Comparison of ENCODE assay signal across 9 cellular contexts in the genomic region with DNA sequence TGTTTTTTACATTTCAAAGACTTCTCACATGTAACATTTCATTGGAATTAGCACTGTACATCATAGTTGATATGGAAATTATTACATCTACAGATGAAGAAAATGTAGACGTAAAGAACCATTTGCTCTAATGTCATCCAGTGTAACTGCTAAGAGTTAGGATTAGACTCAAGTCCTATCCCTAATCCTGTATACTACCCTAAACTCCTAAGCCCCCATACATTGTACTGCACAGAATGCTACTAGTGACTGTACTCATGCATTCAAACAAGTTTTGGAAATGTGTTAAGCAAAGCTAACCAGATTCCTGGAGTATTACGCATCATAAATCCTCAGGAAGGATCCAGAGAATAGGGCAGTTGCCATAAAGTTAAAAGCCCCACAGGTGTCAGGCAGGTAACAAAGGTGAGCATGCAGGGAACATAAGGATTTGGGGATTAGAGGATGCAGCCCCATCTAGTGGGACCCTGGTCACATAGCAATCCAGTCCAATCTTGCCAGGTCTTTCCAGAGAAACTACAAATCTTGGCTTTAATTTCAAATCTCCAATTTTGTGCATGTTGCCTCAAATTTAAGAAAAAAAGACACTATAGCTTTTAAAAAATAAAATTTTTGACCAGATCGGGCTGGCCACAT. TPM values are rescaled to one million over a fixed set of nuclear protein-coding genes. Genes with fewer than 3 reads are reported as not detected.
A peak's percentile ranks its signal among the peaks of the same experiment; 100 is the strongest.
DNase-seq lines count a peak whose midpoint lies in the region; TF ChIP-seq lines count a peak whose summit lies in the region.
"Had no signal": no experiment of that assay in that cellular context is flagged by ENCODE, and none has a peak within 500 bp of the region (broad histone marks: within the 10 kb centered on the region; RNA-seq: fewer than 3 reads in every experiment).

No MANE protein-coding gene starts in this region.

- H3K27me3 ChIP-seq in neuronal stem cell (ENCODE audit: control insufficient read depth in 3 of 3, insufficient read depth in 3 of 3, low read depth in 1 of 3, low read length in 3 of 3) = no peaks in the 10 kb centered on the region

- no peak overlapping the region for H2BK5ac ChIP-seq in neuronal stem cell (ENCODE audit: low read length)

- no peaks in the 10 kb centered on the region for H3K9me3 ChIP-seq in neuronal stem cell (replicated peaks in 1 of 2; ENCODE audit: control insufficient read depth in 2 of 2, insufficient read depth in 1 of 2, low read depth in 1 of 2, low read length in 2 of 2)
- H3K9me3 ChIP-seq: SJSA1 had no signal

- H3K14ac ChIP-seq in neuronal stem cell (ENCODE audit: low read length) = no peak overlapping the region

- H2AFZ ChIP-seq in neuronal stem cell (ENCODE audit: low read length) = no peak overlapping the region

- in situ Hi-C loops in astrocyte of the spinal cord (cut with HindIII; ENCODE audit: low sequenced_read_pairs) = no loop called here

- H3K79me1 ChIP-seq in neuronal stem cell (ENCODE audit: low read depth, low read length) = no peaks in the 10 kb centered on the region

- H3K4ac ChIP-seq in neuronal stem cell (ENCODE audit: low read length) = no peak overlapping the region

- no peak overlapping the region for H4K8ac ChIP-seq in neuronal stem cell (ENCODE audit: low read depth, low read length)

- H2AK5ac ChIP-seq in neuronal stem cell (ENCODE audit: low read depth, low read length) = no peak overlapping the region

- no peaks in the 10 kb centered on the region for H3K36me3 ChIP-seq in neuronal stem cell (replicated peaks in 1 of 2; ENCODE audit: control insufficient read depth in 2 of 2, insufficient read depth in 2 of 2, low read length in 2 of 2)
- H3K36me3 ChIP-seq: SJSA1 had no signal

- no peak overlapping the region for H2BK12ac ChIP-seq in neuronal stem cell (ENCODE audit: low read length)

- DNase-seq in NCI-H187 (lab: John Stamatoyannopoulos, UW) = peak; percentile 13 to 16
- DNase-seq in NCI-H187 treated with DMSO at 0.1 percent for 48 hours (lab: John Stamatoyannopoulos, UW) = no peak
- DNase-seq in NAMALWA (ENCODE audit: low spot score) = peak; percentile 18
- DNase-seq in astrocyte of the spinal cord (ENCODE audit: low read depth, low spot score) = no peak
- DNase-seq in neuronal stem cell (ENCODE audit: low spot score) = peak; percentile 3
- no peak for DNase-seq in C1 segment of cervical spinal cord (lab: John Stamatoyannopoulos, UW)
- DNase-seq in AML-193 (lab: John Stamatoyannopoulos, UW) = no peak
- no peak for DNase-seq in NOMO-1 treated with dmso at 0.1 percent for 144 hours (lab: John Stamatoyannopoulos, UW; ENCODE audit: unreplicated experiment)

- H3K23ac ChIP-seq in neuronal stem cell (ENCODE audit: low read depth, low read length, poor library complexity) = no peak overlapping the region

- WGBS in neuronal stem cell (ENCODE audit: extremely low coverage in 2 of 2, insufficient read length in 2 of 2, insufficient replicate concordance in 1 of 2), 2 donors = no CpG with 5 or more reads among the region's 3 CpGs

- TF ChIP-seq CTCF in astrocyte of the spinal cord (IDR thresholded peaks at IDR 0.05; ENCODE audit: low read depth, low read length) = peak; percentile 28

- no peak overlapping the region for H3K9ac ChIP-seq in neuronal stem cell (ENCODE audit: low read depth, low read length, poor library complexity)

- no peaks in the 10 kb centered on the region for H3K4me1 ChIP-seq in neuronal stem cell (ENCODE audit: control insufficient read depth in 2 of 2, insufficient read depth in 1 of 2, low read depth in 1 of 2, low read length in 2 of 2)
- H3K4me1 ChIP-seq: SJSA1 had no signal

- no peak overlapping the region for H3K27ac ChIP-seq in neuronal stem cell (replicated peaks; ENCODE audit: low read length)
- H3K27ac ChIP-seq: SJSA1 had no signal

- H3K4me2 ChIP-seq in neuronal stem cell (ENCODE audit: insufficient read depth, low read length, poor library complexity, severe bottlenecking) = no peak overlapping the region

- no peak overlapping the region for H4K91ac ChIP-seq in neuronal stem cell (ENCODE audit: low read depth, low read length, poor library complexity)

- H2BK15ac ChIP-seq in neuronal stem cell (ENCODE audit: low read length) = no peak overlapping the region

- no peak overlapping the region for H2BK120ac ChIP-seq in neuronal stem cell (ENCODE audit: low read depth, low read length)

- H3K18ac ChIP-seq in neuronal stem cell (ENCODE audit: low read length) = no peak overlapping the region

- H3K4me3 ChIP-seq in astrocyte of the spinal cord (ENCODE audit: low read depth, low read length) = no peak overlapping the region
- no peak overlapping the region for H3K4me3 ChIP-seq in neuronal stem cell (ENCODE audit: low read length in 2 of 2)
- H3K4me3 ChIP-seq: SJSA1 had no signal

RNA-seq across cellular contexts. Expression of gene HAVCR1, which starts 32.0 kb away (rescaled TPM):
- 0.07 TPM for polyA plus RNA-seq in neuronal stem cell (2013, experiment 1 of 2)
- polyA plus RNA-seq in neuronal stem cell (2013, experiment 2 of 2) = 0.12 TPM

Comparison
In these comparisons a context has a peak if more than half of its experiments do, and no peak if none do; other contexts are left out.
1. DNase-seq: peak in NCI-H187 (2 of 2), NAMALWA (single experiment) and neuronal stem cell (single experiment); none in NCI-H187 treated with DMSO at 0.1 percent for 48 hours (single experiment), astrocyte of the spinal cord (single experiment), C1 segment of cervical spinal cord (0 of 14), AML-193 (0 of 2) and NOMO-1 treated with dmso at 0.1 percent for 144 hours (single experiment).